ENCODE assay signal across 12 cellular contexts in genomic region chr9:18142964-18143363, GRCh38.
DNase-seq lines count a peak whose midpoint lies in the region; ATAC-seq, FAIRE-seq and TF ChIP-seq lines count a peak whose summit lies in the region.
"Had no signal": no experiment of that assay in that cellular context is flagged by ENCODE, and none has a peak within 500 bp of the region (broad histone marks: within the 10 kb centered on the region; RNA-seq: fewer than 3 reads in every experiment).

No MANE protein-coding gene starts in this region.

- FAIRE-seq in keratinocyte (lab: Jason Lieb, UNC) (no peak), pancreas (lab: Jason Lieb, UNC) (no peak), frontal cortex (lab: Jason Lieb, UNC) (no peak)

- H3K27me3 Mint-ChIP-seq in activated naive CD8-positive, alpha-beta T cell treated with anti-CD3 and anti-CD28 coated beads, Interleukin-2, amount 50 U/mL, for 24 hours, result no peaks in the 10 kb centered on the region
- H3K27me3 Mint-ChIP-seq: CD4-positive, CD25-positive, alpha-beta regulatory T cell had no signal

- no peaks in the 10 kb centered on the region for H3K4me1 Mint-ChIP-seq in activated naive CD8-positive, alpha-beta T cell treated with anti-CD3 and anti-CD28 coated beads, Interleukin-2, amount 50 U/mL, for 24 hours
- H3K4me1 Mint-ChIP-seq: CD4-positive, CD25-positive, alpha-beta regulatory T cell had no signal

- no peaks in the 10 kb centered on the region for H3K9me3 Mint-ChIP-seq in activated naive CD8-positive, alpha-beta T cell treated with anti-CD3 and anti-CD28 coated beads, Interleukin-2, amount 50 U/mL, for 24 hours
- H3K9me3 Mint-ChIP-seq: activated T-cell treated with anti-CD3 and anti-CD28 coated beads, Interleukin-2, amount 50 U/mL, for 72 hours had no signal

- no peaks in the 10 kb centered on the region for H4K20me1 ChIP-seq in keratinocyte (ENCODE audit: control insufficient read depth, extremely low read depth, insufficient read depth, low read length)

- H3K27me3 ChIP-seq in left ventricle myocardium inferior (ENCODE audit: low read depth) (peaks cover 9% of the 10 kb centered on the region), right cardiac atrium (ENCODE audit: control insufficient read depth, insufficient read depth) (no peaks in the 10 kb centered on the region), adipocyte (replicated peaks; ENCODE audit: control insufficient read depth, insufficient read depth, low read length) (peaks cover 44% of the 10 kb centered on the region), keratinocyte (ENCODE audit: control insufficient read depth, extremely low read depth, insufficient read depth, low read length) (no peaks in the 10 kb centered on the region), pancreas (no peaks in the 10 kb centered on the region)

- H3K9ac ChIP-seq in adipocyte (ENCODE audit: low read length) (no peak overlapping the region), keratinocyte (ENCODE audit: control insufficient read depth, extremely low read depth, insufficient read depth, low read length) (no peak overlapping the region)

- H3K79me2 ChIP-seq in keratinocyte (ENCODE audit: control insufficient read depth, insufficient read depth, low read length), result no peaks in the 10 kb centered on the region

- H3K4me2 ChIP-seq in keratinocyte (ENCODE audit: control insufficient read depth, extremely low read depth, insufficient read depth, low read depth, low read length), result no peak overlapping the region

- 82% methylated on average over 1 of the region's 1 CpG for WGBS in right cardiac atrium
- WGBS in pancreas, 2 donors, result 48% methylated on average over 1 of the region's 1 CpG

- DNase-seq in left ventricle myocardium inferior (no peak), right cardiac atrium (no peak), adipocyte (ENCODE audit: low read depth) (peak; percentile 41), keratinocyte (ENCODE audit: low read depth, low spot score) (no peak), pancreas (no peak), frontal cortex (ENCODE audit: low spot score in 2 of 2) (no peak)
- no peak for DNase-seq in activated naive CD8-positive, alpha-beta T cell treated with anti-CD3 and anti-CD28 coated beads, Interleukin-2, amount 50 U/mL, for 24 hours
- DNase-seq: activated T-cell treated with anti-CD3 and anti-CD28 coated beads, Interleukin-2, amount 50 U/mL, for 72 hours; CD4-positive, CD25-positive, alpha-beta regulatory T cell; psoas muscle; T1000 had no signal

- TF ChIP-seq CTCF in left ventricle myocardium inferior (IDR thresholded peaks at IDR 0.05; ENCODE audit: borderline replicate concordance) (peak; percentile 53), keratinocyte (optimal IDR thresholded peaks at IDR 0.05 in 1 of 3, IDR thresholded peaks at IDR 0.05 in 1 of 3, conservative IDR thresholded peaks at IDR 0.05 in 1 of 3; ENCODE audit: extremely low read depth in 1 of 3, insufficient read depth in 2 of 3, low read length in 3 of 3) (peak in 2 of 3 experiments; percentile 25 to 57), pancreas (IDR thresholded peaks at IDR 0.05) (no peak)

- no peaks in the 10 kb centered on the region for H3K9me1 ChIP-seq in keratinocyte (ENCODE audit: control insufficient read depth, extremely low read depth, insufficient read depth, low read length)

- dilution Hi-C loops in keratinocyte (cut with MboI; ENCODE audit: extremely low pct_ligation_motif_present, low sequenced_read_pairs), result no loop called here

- H3K4me3 Mint-ChIP-seq in activated naive CD8-positive, alpha-beta T cell treated with anti-CD3 and anti-CD28 coated beads, Interleukin-2, amount 50 U/mL, for 24 hours, result no peak overlapping the region
- H3K4me3 Mint-ChIP-seq: activated T-cell treated with anti-CD3 and anti-CD28 coated beads, Interleukin-2, amount 50 U/mL, for 72 hours; CD4-positive, CD25-positive, alpha-beta regulatory T cell had no signal

- no peaks in the 10 kb centered on the region for H3K9me3 ChIP-seq in left ventricle myocardium inferior (replicated peaks)
- no peaks in the 10 kb centered on the region for H3K9me3 ChIP-seq in right cardiac atrium (ENCODE audit: control insufficient read depth, low read length)
- H3K9me3 ChIP-seq in adipocyte (ENCODE audit: control insufficient read depth, low read length), result no peaks in the 10 kb centered on the region
- no peaks in the 10 kb centered on the region for H3K9me3 ChIP-seq in keratinocyte (ENCODE audit: control insufficient read depth, low read depth, low read length)
- no peaks in the 10 kb centered on the region for H3K9me3 ChIP-seq in pancreas
- H3K9me3 ChIP-seq: psoas muscle had no signal

- no peak overlapping the region for H3K27ac Mint-ChIP-seq in activated naive CD8-positive, alpha-beta T cell treated with anti-CD3 and anti-CD28 coated beads, Interleukin-2, amount 50 U/mL, for 24 hours
- H3K27ac Mint-ChIP-seq: activated T-cell treated with anti-CD3 and anti-CD28 coated beads, Interleukin-2, amount 50 U/mL, for 72 hours had no signal

- intact Hi-C loops in left ventricle myocardium inferior (cut with micrococcal nuclease), result no loop called here
- intact Hi-C loops in right cardiac atrium (cut with DNase I), result loop anchor here in 1 of 4 donors (10.0 kb wide), 1 partner anchor 328 kb away; no protein-coding TSS in a partner anchor
- intact Hi-C loops in pancreas (cut with DNase I), result no loop called here

- H3K27ac ChIP-seq in left ventricle myocardium inferior (replicated peaks) (no peak overlapping the region), right cardiac atrium (ENCODE audit: low read length) (no peak overlapping the region), keratinocyte (ENCODE audit: control insufficient read depth, insufficient read depth, low read length) (no peak overlapping the region), pancreas (no peak overlapping the region)
- H3K27ac ChIP-seq: psoas muscle had no signal

- H2AFZ ChIP-seq in keratinocyte (ENCODE audit: control insufficient read depth, low read length), result no peak overlapping the region

- H3K36me3 ChIP-seq in left ventricle myocardium inferior, result no peaks in the 10 kb centered on the region
- H3K36me3 ChIP-seq in adipocyte (ENCODE audit: control insufficient read depth, insufficient read depth, low read length, severe bottlenecking), result no peaks in the 10 kb centered on the region
- H3K36me3 ChIP-seq in keratinocyte (ENCODE audit: control insufficient read depth in 2 of 2, extremely low read depth in 1 of 2, insufficient read depth in 2 of 2, low read length in 2 of 2), result no peaks in the 10 kb centered on the region
- H3K36me3 ChIP-seq in pancreas, result no peaks in the 10 kb centered on the region

- H3K4me1 ChIP-seq in left ventricle myocardium inferior, result no peaks in the 10 kb centered on the region
- no peaks in the 10 kb centered on the region for H3K4me1 ChIP-seq in right cardiac atrium (ENCODE audit: control insufficient read depth, insufficient read depth, low read length)
- H3K4me1 ChIP-seq in adipocyte (ENCODE audit: control insufficient read depth, insufficient read depth, low read length), result no peaks in the 10 kb centered on the region
- no peaks in the 10 kb centered on the region for H3K4me1 ChIP-seq in keratinocyte (ENCODE audit: control insufficient read depth, extremely low read depth, insufficient read depth, low read length)
- no peaks in the 10 kb centered on the region for H3K4me1 ChIP-seq in pancreas
- H3K4me1 ChIP-seq: psoas muscle had no signal

- H3K36me3 Mint-ChIP-seq in activated naive CD8-positive, alpha-beta T cell treated with anti-CD3 and anti-CD28 coated beads, Interleukin-2, amount 50 U/mL, for 24 hours (ENCODE audit: low read depth), result no peaks in the 10 kb centered on the region
- H3K36me3 Mint-ChIP-seq: CD4-positive, CD25-positive, alpha-beta regulatory T cell had no signal

- no peak for ATAC-seq in right cardiac atrium
- no peak for ATAC-seq in activated naive CD8-positive, alpha-beta T cell treated with anti-CD3 and anti-CD28 coated beads, Interleukin-2, amount 50 U/mL, for 24 hours
- ATAC-seq in pancreas, result no peak
- no peak for ATAC-seq in GM19324 (IDR thresholded peaks at IDR 0.05; ENCODE audit: low FRiP score, unreplicated experiment)
- ATAC-seq: activated T-cell treated with anti-CD3 and anti-CD28 coated beads, Interleukin-2, amount 50 U/mL, for 72 hours; psoas muscle had no signal

- H3K4me3 ChIP-seq in left ventricle myocardium inferior, result no peak overlapping the region
- H3K4me3 ChIP-seq in right cardiac atrium (ENCODE audit: low read length), result no peak overlapping the region
- no peak overlapping the region for H3K4me3 ChIP-seq in adipocyte (ENCODE audit: low read length)
- no peak overlapping the region for H3K4me3 ChIP-seq in keratinocyte (ENCODE audit: control insufficient read depth in 2 of 3, extremely low read depth in 1 of 3, insufficient read depth in 2 of 3, low read depth in 1 of 3, low read length in 3 of 3)
- no peak overlapping the region for H3K4me3 ChIP-seq in pancreas
- H3K4me3 ChIP-seq: psoas muscle had no signal

Comparison
In these comparisons a context has a peak if more than half of its experiments do, and no peak if none do; other contexts are left out.
1. CTCF ChIP-seq: peak in left ventricle myocardium inferior (single experiment) and keratinocyte (2 of 3); none in pancreas (0 of 4).